Comparison of ENCODE assay signal across 14 cellular contexts in the genomic region with DNA sequence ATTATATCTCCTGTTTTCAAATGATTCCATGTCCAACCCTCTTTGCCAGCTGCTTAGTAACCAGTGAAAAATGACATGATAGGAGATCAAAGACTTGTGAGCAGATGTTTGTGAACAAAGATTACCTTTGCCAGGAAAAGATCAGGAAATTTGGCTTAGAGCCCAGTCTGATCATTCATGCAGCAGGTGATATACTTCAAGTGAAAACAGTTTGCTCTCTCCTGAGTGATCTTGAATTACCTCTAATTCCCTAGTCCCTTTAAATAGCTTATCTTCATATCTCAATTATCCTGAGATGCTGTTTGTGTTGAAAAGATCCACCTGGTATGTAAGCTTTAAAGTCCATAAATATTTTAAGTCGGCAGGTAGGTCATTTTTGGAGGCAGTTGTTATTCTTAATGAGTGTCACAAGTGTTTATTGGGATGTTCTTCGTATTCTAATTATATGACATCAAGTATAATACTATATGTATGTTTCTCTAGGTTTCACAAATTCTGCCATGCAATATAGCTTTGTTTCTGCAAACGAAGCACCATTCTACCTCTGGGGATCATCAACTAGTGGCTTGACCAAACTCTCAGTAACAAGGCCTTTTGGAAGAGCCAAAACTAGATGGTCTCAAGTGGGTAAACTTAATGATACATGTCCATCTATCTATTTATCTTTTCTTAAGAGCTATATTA. TPM values are rescaled to one million over a fixed set of nuclear protein-coding genes. Genes with fewer than 3 reads are reported as not detected.
DNase-seq lines count a peak whose midpoint lies in the region; ATAC-seq and TF ChIP-seq lines count a peak whose summit lies in the region.
"Had no signal": no experiment of that assay in that cellular context is flagged by ENCODE, and none has a peak within 500 bp of the region (broad histone marks: within the 10 kb centered on the region; RNA-seq: fewer than 3 reads in every experiment).

No MANE protein-coding gene starts in this region.

- no peaks in the 10 kb centered on the region for H3K36me3 ChIP-seq in hepatocyte (replicated peaks; ENCODE audit: insufficient read depth, low read depth)

- H3K9me2 ChIP-seq in hepatocyte (replicated peaks; ENCODE audit: insufficient read depth): no peaks in the 10 kb centered on the region

- no peaks in the 10 kb centered on the region for H3K4me1 ChIP-seq in hepatocyte (ENCODE audit: insufficient read depth)
- H3K4me1 ChIP-seq: upper lobe of right lung had no signal

- no peaks in the 10 kb centered on the region for H4K20me1 ChIP-seq in hepatocyte (ENCODE audit: insufficient read depth, poor library complexity, severe bottlenecking)

- DNase-seq in DMS 273 (lab: John Stamatoyannopoulos, UW; ENCODE audit: unreplicated experiment) (peak; percentile 81), NCI-H187 treated with DMSO at 0.1 percent for 48 hours (lab: John Stamatoyannopoulos, UW) (peak; percentile 40), NCI-H748 treated with DMSO at 0.1 percent for 48 hours (lab: John Stamatoyannopoulos, UW) (peak; percentile 66), hepatocyte (ENCODE audit: low spot score) (peak; percentile 31), RWPE1 (ENCODE audit: low spot score) (no peak)
- DNase-seq in stimulated activated CD4-positive, alpha-beta T cell treated with anti-CD3 and anti-CD28 coated beads, Interleukin-1b, Interleukin-23, amount 100 ng/mL, for 48 hours: no peak
- DNase-seq: ACHN; Caco-2; KG1; occipital lobe; stimulated activated CD4-positive, alpha-beta T cell treated with anti-CD3 and anti-CD28 coated beads, Interleukin-15, amount 100 ng/mL, for 24 hours; upper lobe of right lung had no signal

- no peaks in the 10 kb centered on the region for H3K79me2 ChIP-seq in hepatocyte

- no peaks in the 10 kb centered on the region for H3K9me3 ChIP-seq in hepatocyte (ENCODE audit: low read depth)
- H3K9me3 ChIP-seq: upper lobe of right lung had no signal

- TF ChIP-seq CTCF in hepatocyte (IDR thresholded peaks at IDR 0.05; ENCODE audit: poor library complexity) (no peak), RWPE1 (conservative IDR thresholded peaks at IDR 0.05; ENCODE audit: low read depth) (no peak)

- no peak overlapping the region for H3K4me3 ChIP-seq in hepatocyte
- H3K4me3 ChIP-seq: upper lobe of right lung had no signal

- POLR2A ChIA-PET in RWPE1 (lab: Yijun Ruan, JAX; ENCODE audit: low non-redundant PET): no interaction called here

- H2AFZ ChIP-seq in hepatocyte: no peak overlapping the region

- H3K27ac ChIP-seq in hepatocyte (no peak overlapping the region), RWPE1 (no peak overlapping the region)
- H3K27ac ChIP-seq: upper lobe of right lung had no signal

- H3K4me2 ChIP-seq in hepatocyte: no peak overlapping the region

- CTCF ChIA-PET in RWPE1 (lab: Yijun Ruan, JAX): no interaction called here

- 82% methylated on average over 3 of the region's 3 CpGs for WGBS in hepatocyte (ENCODE audit: low lambda C conversion rate, missing lambda C conversion rate)

- ATAC-seq in HG03571 (IDR thresholded peaks at IDR 0.05; ENCODE audit: unreplicated experiment): no peak
- no peak for ATAC-seq in HG02973 (IDR thresholded peaks at IDR 0.05; ENCODE audit: unreplicated experiment)
- ATAC-seq: upper lobe of right lung had no signal

- no peaks in the 10 kb centered on the region for H3K27me3 ChIP-seq in hepatocyte
- H3K27me3 ChIP-seq: upper lobe of right lung had no signal

RNA-seq across cellular contexts. Expression of gene VPS35L, which starts 13.2 kb away (rescaled TPM):
- total RNA-seq in hepatocyte: 47.5 and 55.1 TPM in 2 replicates
- polyA plus RNA-seq in hepatocyte: 52.8 and 56.1 TPM in 2 replicates

RNA-seq across cellular contexts. Expression of gene CCP110, which starts 18.5 kb away (rescaled TPM):
- 9.2 and 12.6 TPM in 2 replicates for total RNA-seq in hepatocyte
- polyA plus RNA-seq in hepatocyte: 4.3 and 5.8 TPM in 2 replicates

RNA-seq across cellular contexts. Expression of gene GDE1, which starts 20.4 kb away (rescaled TPM):
- total RNA-seq in hepatocyte: 83.2 and 99.9 TPM in 2 replicates
- 77.6 and 78.4 TPM in 2 replicates for polyA plus RNA-seq in hepatocyte

Comparison
In these comparisons a context has a peak if more than half of its experiments do, and no peak if none do; other contexts are left out.
1. DNase-seq: peak in DMS 273 (single experiment), NCI-H187 treated with DMSO at 0.1 percent for 48 hours (single experiment), NCI-H748 treated with DMSO at 0.1 percent for 48 hours (single experiment) and hepatocyte (single experiment); none in stimulated activated CD4-positive, alpha-beta T cell treated with anti-CD3 and anti-CD28 coated beads, Interleukin-1b, Interleukin-23, amount 100 ng/mL, for 48 hours (single experiment) and RWPE1 (single experiment).